In the genomic region with DNA sequence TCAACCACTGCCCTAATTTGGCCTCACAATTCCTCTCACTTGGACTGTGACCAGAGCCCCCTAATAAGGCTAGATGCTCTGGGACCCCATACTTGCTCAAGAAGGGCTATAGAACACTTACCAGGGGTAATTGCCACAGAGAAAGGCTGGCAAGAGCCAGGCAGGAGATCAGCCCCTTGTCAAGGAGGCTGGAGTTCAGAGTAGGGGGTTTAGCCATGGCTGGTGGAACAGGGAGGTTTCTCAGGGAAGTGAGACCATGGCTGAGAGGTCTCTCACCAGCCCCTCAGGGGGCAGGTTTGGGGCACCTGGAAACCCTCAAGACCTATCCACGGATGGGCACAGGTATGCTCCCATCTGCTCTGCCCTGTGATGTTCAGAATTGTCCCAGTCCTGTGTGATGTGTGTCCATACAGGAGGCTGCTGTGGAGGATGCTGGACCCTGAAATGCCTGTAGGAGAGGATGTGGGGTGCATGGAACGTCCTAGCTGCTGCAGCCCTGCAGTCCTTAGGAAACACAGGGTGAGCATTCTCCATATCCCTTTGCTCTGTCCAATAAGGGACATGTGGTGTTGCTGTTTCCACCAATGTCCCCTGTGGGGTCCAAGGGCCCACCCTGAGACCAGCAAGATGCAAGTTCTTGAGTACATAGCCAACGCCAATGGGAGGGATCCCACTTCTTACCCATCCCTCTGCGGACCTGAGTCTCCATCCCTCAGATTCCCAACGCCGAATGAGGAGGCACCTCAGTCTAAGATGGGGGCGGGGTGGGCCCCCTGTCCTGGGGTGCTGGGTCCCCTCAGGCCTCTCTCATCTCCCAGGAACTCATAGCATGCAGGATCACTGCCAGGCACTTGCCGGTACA, we compare ENCODE assay signal across 35 cellular contexts. TPM values are rescaled to one million over a fixed set of nuclear protein-coding genes. Genes with fewer than 3 reads are reported as not detected.
"Had no signal": no experiment of that assay in that cellular context is flagged by ENCODE, and none has a peak within 500 bp of the region (broad histone marks: within the 10 kb centered on the region; RNA-seq: fewer than 3 reads in every experiment).

No MANE protein-coding gene starts in this region.

- H3K4me1 Mint-ChIP-seq: activated CD4-positive, alpha-beta T cell treated with anti-CD3 and anti-CD28 coated beads, Interleukin-2, amount 10 ng/mL, durations not matched to agents 7 days and 5 days; activated naive CD8-positive, alpha-beta T cell treated with anti-CD3 and anti-CD28 coated beads for 36 hours; activated T-helper 17 cell treated with anti-CD3 and anti-CD28 coated beads, Interleukin-2, amount 50 U/mL, for 72 hours; central memory CD8-positive, alpha-beta T cell had no signal

- H3K4me3 Mint-ChIP-seq: activated CD4-positive, alpha-beta T cell treated with anti-CD3 and anti-CD28 coated beads, Interleukin-2, amount 10 ng/mL, durations not matched to agents 7 days and 5 days; activated CD8-positive, alpha-beta T cell treated with anti-CD3 and anti-CD28 coated beads, Interleukin-2, amount 10 ng/mL, durations not matched to agents 7 days and 5 days; activated naive CD8-positive, alpha-beta T cell treated with anti-CD3 and anti-CD28 coated beads for 36 hours; activated T-cell treated with anti-CD3 and anti-CD28 coated beads, Interleukin-2, amount 50 U/mL, for 4 hours; activated T-helper 17 cell treated with anti-CD3 and anti-CD28 coated beads, Interleukin-2, amount 50 U/mL, for 72 hours; central memory CD8-positive, alpha-beta T cell had no signal

- H3K36me3 Mint-ChIP-seq: activated naive CD8-positive, alpha-beta T cell treated with anti-CD3 and anti-CD28 coated beads for 36 hours had no signal

- H3K27ac Mint-ChIP-seq: activated CD4-positive, alpha-beta T cell treated with anti-CD3 and anti-CD28 coated beads, Interleukin-2, amount 10 ng/mL, durations not matched to agents 7 days and 5 days; activated CD8-positive, alpha-beta T cell treated with anti-CD3 and anti-CD28 coated beads, Interleukin-2, amount 10 ng/mL, durations not matched to agents 7 days and 5 days; activated naive CD8-positive, alpha-beta T cell treated with anti-CD3 and anti-CD28 coated beads for 36 hours; activated T-helper 17 cell treated with anti-CD3 and anti-CD28 coated beads, Interleukin-2, amount 50 U/mL, for 72 hours had no signal

- H3K9me3 Mint-ChIP-seq: activated CD4-positive, alpha-beta T cell treated with anti-CD3 and anti-CD28 coated beads, Interleukin-2, amount 10 ng/mL, durations not matched to agents 7 days and 5 days; activated naive CD8-positive, alpha-beta T cell treated with anti-CD3 and anti-CD28 coated beads for 36 hours; activated T-cell treated with anti-CD3 and anti-CD28 coated beads, Interleukin-2, amount 50 U/mL, for 4 hours; activated T-helper 17 cell treated with anti-CD3 and anti-CD28 coated beads, Interleukin-2, amount 50 U/mL, for 72 hours; central memory CD8-positive, alpha-beta T cell had no signal

- DNase-seq: activated CD4-positive, alpha-beta T cell treated with anti-CD3 and anti-CD28 coated beads for 1 hour; activated CD4-positive, alpha-beta T cell treated with anti-CD3 and anti-CD28 coated beads, Interleukin-2, amount 10 ng/mL, durations not matched to agents 7 days and 5 days; activated CD4-positive, alpha-beta T cell treated with anti-CD3 and anti-CD28 coated beads, Interleukin-2, amount 50 U/mL, for 48 hours; activated CD4-positive, CD25-positive, alpha-beta regulatory T cell; activated CD8-positive, alpha-beta T cell treated with anti-CD3 and anti-CD28 coated beads, Interleukin-2, amount 10 ng/mL, durations not matched to agents 7 days and 5 days; activated effector memory CD4-positive, alpha-beta T cell treated with anti-CD3 and anti-CD28 coated beads, Interleukin-2, amount 50 U/mL, for 16 hours; activated naive CD4-positive, alpha-beta T cell; activated naive CD4-positive, alpha-beta T cell treated with anti-CD3 and anti-CD28 coated beads, Interleukin-2, amount 50 U/mL, for 16 hours; activated naive CD8-positive, alpha-beta T cell treated with anti-CD3 and anti-CD28 coated beads for 36 hours; activated T-cell treated with anti-CD3 and anti-CD28 coated beads, Interleukin-2, amount 50 U/mL, for 4 hours; amniotic stem cell; brain microvascular endothelial cell; Karpas-422; KBM-7; NCI-H1092; NCI-H1436 treated with DMSO at 0.1 percent for 48 hours; NCI-H1694 treated with DMSO at 0.1 percent for 48 hours; NCI-H2029; NCI-H345; NCI-H526; NCI-H748 treated with DMSO at 0.1 percent for 48 hours; NK-92 treated with Interleukin-12 subunit alpha and Interleukin-12 subunit beta, amount 100 ng/mL, for 24 hours; PC-9; Right ventricle myocardium superior; SJCRH30; T1000; WERI-Rb-1 had no signal

- ATAC-seq: activated CD8-positive, alpha-beta T cell treated with anti-CD3 and anti-CD28 coated beads, Interleukin-2, amount 10 ng/mL, durations not matched to agents 7 days and 5 days; activated T-cell treated with anti-CD3 and anti-CD28 coated beads, Interleukin-2, amount 50 U/mL, for 4 hours; activated T-helper 17 cell treated with anti-CD3 and anti-CD28 coated beads, Interleukin-2, amount 50 U/mL, for 72 hours had no signal

- H3K27me3 Mint-ChIP-seq: activated naive CD8-positive, alpha-beta T cell treated with anti-CD3 and anti-CD28 coated beads for 36 hours; activated T-helper 17 cell treated with anti-CD3 and anti-CD28 coated beads, Interleukin-2, amount 50 U/mL, for 72 hours; central memory CD8-positive, alpha-beta T cell had no signal

RNA-seq across cellular contexts. Expression of a gene that starts 16.4 kb away (rescaled TPM):
- total RNA-seq: MCF 10A, NCI-H460 had no signal

RNA-seq across cellular contexts. Expression of a gene that starts 24.3 kb away (rescaled TPM):
- total RNA-seq: activated CD4-positive, alpha-beta T cell treated with anti-CD3 and anti-CD28 coated beads, Interleukin-2, amount 10 ng/mL, durations not matched to agents 7 days and 5 days; activated CD8-positive, alpha-beta T cell treated with anti-CD3 and anti-CD28 coated beads, Interleukin-2, amount 10 ng/mL, durations not matched to agents 7 days and 5 days; activated naive CD8-positive, alpha-beta T cell treated with anti-CD3 and anti-CD28 coated beads for 36 hours; activated T-cell treated with anti-CD3 and anti-CD28 coated beads, Interleukin-2, amount 50 U/mL, for 4 hours; activated T-helper 17 cell treated with anti-CD3 and anti-CD28 coated beads, Interleukin-2, amount 50 U/mL, for 72 hours; aorta; MCF 10A; NCI-H460; OCI-LY7; PC-9; Right ventricle myocardium superior; SJCRH30; T-helper 1 cell treated with Interleukin-12 subunit alpha and Interleukin-12 subunit beta and Interleukin-4 antibody, amounts not matched to agents 30 ng/mL and 1 ng/mL, for 36 hours; T-helper 2 cell treated with Interferon-gamma antibody and Interleukin-4, amounts not matched to agents 100 ng/mL and 5 ng/mL, for 36 hours had no signal

RNA-seq across cellular contexts. Expression of a gene that starts 45.6 kb away (rescaled TPM):
- total RNA-seq: activated CD4-positive, alpha-beta T cell treated with anti-CD3 and anti-CD28 coated beads, Interleukin-2, amount 10 ng/mL, durations not matched to agents 7 days and 5 days; activated CD8-positive, alpha-beta T cell treated with anti-CD3 and anti-CD28 coated beads, Interleukin-2, amount 10 ng/mL, durations not matched to agents 7 days and 5 days; activated naive CD8-positive, alpha-beta T cell treated with anti-CD3 and anti-CD28 coated beads for 36 hours; activated T-cell treated with anti-CD3 and anti-CD28 coated beads, Interleukin-2, amount 50 U/mL, for 4 hours; activated T-helper 17 cell treated with anti-CD3 and anti-CD28 coated beads, Interleukin-2, amount 50 U/mL, for 72 hours; aorta; MCF 10A; OCI-LY7; PC-9; Right ventricle myocardium superior; SJCRH30; T-helper 1 cell treated with Interleukin-12 subunit alpha and Interleukin-12 subunit beta and Interleukin-4 antibody, amounts not matched to agents 30 ng/mL and 1 ng/mL, for 36 hours; T-helper 2 cell treated with Interferon-gamma antibody and Interleukin-4, amounts not matched to agents 100 ng/mL and 5 ng/mL, for 36 hours had no signal
